In the genomic region with DNA sequence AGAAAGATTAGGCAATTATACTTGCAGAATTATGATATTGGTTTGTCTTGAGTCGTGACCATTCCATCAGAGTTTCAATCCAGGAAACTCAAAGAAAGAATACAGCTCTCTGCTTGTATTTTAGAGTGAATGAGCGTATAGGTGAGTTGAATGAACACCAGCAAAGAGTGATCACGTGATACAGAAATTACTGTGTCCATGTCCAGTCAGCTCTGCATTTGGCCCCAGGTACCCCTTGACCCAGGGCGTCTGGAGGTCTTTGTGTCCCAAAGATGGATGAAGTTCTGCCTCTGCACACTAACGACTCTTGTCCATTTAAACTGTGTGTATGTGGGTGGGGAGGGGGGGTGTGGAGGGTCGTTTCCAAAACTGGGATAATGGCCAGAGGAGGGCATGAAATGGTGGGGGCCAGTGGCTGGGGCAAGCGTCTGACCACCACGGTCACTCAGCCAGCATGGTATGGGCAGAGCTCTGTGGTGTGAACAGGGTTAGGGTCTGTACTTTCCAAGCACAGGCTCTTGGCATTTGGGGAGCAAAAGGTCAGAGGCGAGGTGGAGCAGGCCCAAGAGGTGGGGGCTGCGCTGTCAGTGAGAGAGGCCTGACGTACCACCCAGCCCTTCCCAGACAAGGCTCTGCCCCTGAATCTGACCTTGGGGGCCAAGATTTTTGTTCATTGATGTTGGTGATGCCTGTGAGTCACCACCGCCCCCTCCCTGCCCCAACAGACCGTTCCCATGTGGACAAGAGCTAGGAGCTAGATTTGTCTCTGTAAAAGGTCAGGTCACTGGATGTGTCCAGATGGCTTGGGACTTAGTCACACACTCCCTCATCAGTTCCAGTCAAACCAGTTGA, we compare ENCODE assay signal across 8 cellular contexts. TPM values are rescaled to one million over a fixed set of nuclear protein-coding genes. Genes with fewer than 3 reads are reported as not detected.
DNase-seq lines count a peak whose midpoint lies in the region; ATAC-seq and TF ChIP-seq lines count a peak whose summit lies in the region.

No MANE protein-coding gene starts in this region.

- no peaks in the 10 kb centered on the region for H3K36me3 Mint-ChIP-seq in neural crest cell (ENCODE audit: low read depth)

- H3K27me3 Mint-ChIP-seq in neural crest cell (ENCODE audit: low read depth): peaks cover 12% of the 10 kb centered on the region

- H3K27me3 ChIP-seq in duodenal mucosa (ENCODE audit: control insufficient read depth in 1 of 2, insufficient read depth in 2 of 2, low read length in 2 of 2): no peaks in the 10 kb centered on the region

- no peaks in the 10 kb centered on the region for H3K36me3 ChIP-seq in duodenal mucosa (ENCODE audit: control insufficient read depth in 1 of 2, insufficient read depth in 2 of 2, low read length in 2 of 2)

- H3K4me3 Mint-ChIP-seq in neural crest cell: peak overlapping the region; percentile 75

- no peaks in the 10 kb centered on the region for H3K9me3 Mint-ChIP-seq in neural crest cell

- ATAC-seq in GM21515 (IDR thresholded peaks at IDR 0.05; ENCODE audit: unreplicated experiment): no peak

- H3K4me3 ChIP-seq in duodenal mucosa (ENCODE audit: low read depth in 1 of 2, low read length in 2 of 2): peak overlapping the region; percentile 64 to 71

- peak overlapping the region; percentile 71 for H3K27ac ChIP-seq in duodenal mucosa (ENCODE audit: low read depth, low read length)

- no peaks in the 10 kb centered on the region for H3K9me3 ChIP-seq in duodenal mucosa (ENCODE audit: control insufficient read depth in 1 of 2, low read length in 2 of 2)

- TF ChIP-seq CTCF in neural crest cell (conservative IDR thresholded peaks at IDR 0.05): no peak

- peaks cover 26% of the 10 kb centered on the region for H3K4me1 Mint-ChIP-seq in neural crest cell

- DNase-seq in AG20443 (ENCODE audit: low spot score): peak; percentile 68
- peak; percentile 90 for DNase-seq in LHCN-M2 (ENCODE audit: low read depth)
- no peak for DNase-seq in neural crest cell (ENCODE audit: low read depth, low spot score)
- DNase-seq in foreskin melanocyte: no peak
- no peak for DNase-seq in MV-4-11 (lab: John Stamatoyannopoulos, UW)
- DNase-seq in activated naive CD4-positive, alpha-beta T cell treated with anti-CD3 and anti-CD28 coated beads, Interleukin-2, amount 50 U/mL, for 16 hours: no peak

- peak overlapping the region; percentile 62 for H3K27ac Mint-ChIP-seq in neural crest cell (ENCODE audit: unreplicated experiment)

- peaks cover 45 to 48% of the 10 kb centered on the region in 2 donors for H3K4me1 ChIP-seq in duodenal mucosa (ENCODE audit: control insufficient read depth in 1 of 2, insufficient read depth in 2 of 2, low read length in 2 of 2)

- peak overlapping the region; percentile 62 to 69 for H3K9ac ChIP-seq in duodenal mucosa (ENCODE audit: low read depth in 1 of 2, low read length in 2 of 2)

RNA-seq across cellular contexts. Expression of a gene that starts 1.4 kb away (rescaled TPM):
- total RNA-seq in LHCN-M2 (2014; rRNA removed) (5.2 and 6.8 TPM in 2 replicates), neural crest cell (1.8 and 2.3 TPM in 2 replicates)
- 2.1 TPM for polyA plus RNA-seq in LHCN-M2 (2012)

RNA-seq across cellular contexts. Expression of a gene that starts 15.6 kb away (rescaled TPM):
- total RNA-seq in LHCN-M2 (2014; rRNA removed) (not detected in 2 replicates), neural crest cell (not detected in 2 replicates)
- not detected for polyA plus RNA-seq in LHCN-M2 (2012)

Comparison
In these comparisons a context has a peak if more than half of its experiments do, and no peak if none do; other contexts are left out.
1. DNase-seq: peak in AG20443 (single experiment) and LHCN-M2 (single experiment); none in neural crest cell (single experiment), foreskin melanocyte (single experiment), MV-4-11 (single experiment) and activated naive CD4-positive, alpha-beta T cell treated with anti-CD3 and anti-CD28 coated beads, Interleukin-2, amount 50 U/mL, for 16 hours (single experiment).